ENCODE assay signal across 1 cellular context in genomic region chr17:82280537-82280936, GRCh38.
TF ChIP-seq lines count a peak whose summit lies in the region.

No MANE protein-coding gene starts in this region.

TF ChIP-seq in IMR-90, 13 proteins besides CTCF, POLR2A, EP300 and RAD21:
- no peak for TF ChIP-seq MXI1 (IDR thresholded peaks at IDR 0.05; ENCODE audit: borderline replicate concordance, low read depth, low read length)
- peak; percentile 18; the same call in 1 of the 2 replicates for TF ChIP-seq CEBPB (IDR thresholded peaks at IDR 0.05; ENCODE audit: low read depth, low read length)
